In the genomic region with DNA sequence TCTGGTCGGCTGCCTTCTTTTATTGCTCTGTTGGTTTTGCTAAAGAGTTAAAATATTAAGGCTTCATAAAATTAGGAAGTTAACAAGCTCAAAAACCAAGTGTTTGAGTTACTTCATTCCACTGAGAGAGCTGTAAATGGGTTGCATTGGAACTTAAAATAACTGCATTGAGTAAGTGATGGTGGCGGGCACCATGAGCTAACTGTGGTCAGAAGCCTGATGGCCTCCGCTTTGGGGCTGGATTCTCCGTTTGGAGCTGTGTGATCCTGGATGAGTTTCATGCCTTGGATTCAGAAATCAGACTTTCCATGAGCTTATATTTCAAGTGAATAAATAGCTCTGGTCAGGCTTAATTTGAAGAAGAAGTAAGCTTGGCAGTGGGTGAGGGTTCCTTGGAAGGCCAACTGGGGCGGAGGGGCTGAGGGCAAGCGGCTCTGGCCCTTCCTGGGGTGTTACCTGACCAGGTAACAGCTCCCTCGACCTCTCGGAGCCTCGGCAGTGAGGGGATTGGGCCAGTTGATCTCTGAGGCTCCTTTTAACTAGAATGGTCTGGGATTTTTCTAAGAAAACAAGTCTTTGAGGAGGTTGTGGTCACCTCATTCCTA, we compare ENCODE assay signal across 14 cellular contexts.
"Had no signal": no experiment of that assay in that cellular context is flagged by ENCODE, and none has a peak within 500 bp of the region (broad histone marks: within the 10 kb centered on the region; RNA-seq: fewer than 3 reads in every experiment).

No MANE protein-coding gene starts in this region.

- ATAC-seq: activated CD8-positive, alpha-beta memory T cell treated with anti-CD3 and anti-CD28 coated beads, Interleukin-2, amount 10 ng/mL, durations not matched to agents 7 days and 5 days; activated naive CD8-positive, alpha-beta T cell treated with anti-CD3 and anti-CD28 coated beads, Interleukin-2, amount 50 U/mL, for 24 hours had no signal

- H3K27ac Mint-ChIP-seq: activated CD8-positive, alpha-beta memory T cell treated with anti-CD3 and anti-CD28 coated beads, Interleukin-2, amount 10 ng/mL, durations not matched to agents 7 days and 5 days; activated naive CD8-positive, alpha-beta T cell treated with anti-CD3 and anti-CD28 coated beads, Interleukin-2, amount 50 U/mL, for 24 hours; activated T-helper 1 cell treated with anti-CD3 and anti-CD28 coated beads, Interleukin-12 subunit alpha, Interleukin-12 subunit beta, Interleukin-2, Interleukin-4 antibody, amounts not matched to agents 30 ng/mL and 10 ng/mL and 1 ng/mL, durations not matched to agents 14 hours and 24 hours and 36 hours; dendritic cell treated with granulocyte-macrophage colony-stimulating factor and Interleukin-4, amounts not matched to agents 40 ng/mL and 50 ng/mL, for 4 days had no signal

- H3K4me3 Mint-ChIP-seq: activated CD8-positive, alpha-beta memory T cell treated with anti-CD3 and anti-CD28 coated beads, Interleukin-2, amount 10 ng/mL, durations not matched to agents 7 days and 5 days; activated naive CD8-positive, alpha-beta T cell treated with anti-CD3 and anti-CD28 coated beads, Interleukin-2, amount 50 U/mL, for 24 hours; activated T-helper 1 cell treated with anti-CD3 and anti-CD28 coated beads, Interleukin-12 subunit alpha, Interleukin-12 subunit beta, Interleukin-2, Interleukin-4 antibody, amounts not matched to agents 30 ng/mL and 10 ng/mL and 1 ng/mL, durations not matched to agents 14 hours and 24 hours and 36 hours; dendritic cell treated with granulocyte-macrophage colony-stimulating factor and Interleukin-4, amounts not matched to agents 40 ng/mL and 50 ng/mL, for 4 days had no signal

- DNase-seq: activated CD4-positive, alpha-beta T cell treated with anti-CD3 and anti-CD28 coated beads, Interleukin-2, amount 50 U/mL, for 48 hours; activated CD4-positive, CD25-positive, alpha-beta regulatory T cell treated with anti-CD3 and anti-CD28 coated beads, Interleukin-2, amount 50 U/mL, for 72 hours; activated CD8-positive, alpha-beta memory T cell treated with anti-CD3 and anti-CD28 coated beads, Interleukin-2, amount 10 ng/mL, durations not matched to agents 7 days and 5 days; activated naive CD4-positive, alpha-beta T cell; activated naive CD8-positive, alpha-beta T cell treated with anti-CD3 and anti-CD28 coated beads, Interleukin-2, amount 50 U/mL, for 24 hours; erythroblast; hippocampal formation; midbrain; naive B cell; stimulated activated naive CD4-positive, alpha-beta T cell had no signal

- H3K9me3 Mint-ChIP-seq: activated naive CD8-positive, alpha-beta T cell treated with anti-CD3 and anti-CD28 coated beads, Interleukin-2, amount 50 U/mL, for 24 hours; activated T-helper 1 cell treated with anti-CD3 and anti-CD28 coated beads, Interleukin-12 subunit alpha, Interleukin-12 subunit beta, Interleukin-2, Interleukin-4 antibody, amounts not matched to agents 30 ng/mL and 10 ng/mL and 1 ng/mL, durations not matched to agents 14 hours and 24 hours and 36 hours; dendritic cell treated with granulocyte-macrophage colony-stimulating factor and Interleukin-4, amounts not matched to agents 40 ng/mL and 50 ng/mL, for 4 days; naive B cell had no signal

- H3K27ac ChIP-seq: right atrium auricular region, upper lobe of left lung had no signal

- H3K36me3 Mint-ChIP-seq: activated CD8-positive, alpha-beta memory T cell treated with anti-CD3 and anti-CD28 coated beads, Interleukin-2, amount 10 ng/mL, durations not matched to agents 7 days and 5 days; naive B cell had no signal
